ENCODE assay signal across 8 cellular contexts in genomic region chr10:26861326-26861998, GRCh38. TPM values are rescaled to one million over a fixed set of nuclear protein-coding genes. Genes with fewer than 3 reads are reported as not detected.
DNase-seq lines count a peak whose midpoint lies in the region; ATAC-seq and TF ChIP-seq lines count a peak whose summit lies in the region.

No MANE protein-coding gene starts in this region.

- peaks cover 22% of the 10 kb centered on the region for H3K4me1 ChIP-seq in GM23248 (ENCODE audit: insufficient read depth)
- H3K4me1 ChIP-seq in fibroblast of lung (ENCODE audit: control insufficient read depth, extremely low read depth, insufficient read depth, low read length): no peaks in the 10 kb centered on the region

- 71 to 78% methylated on average over 14 to 15 of the region's 15 CpGs for whole genome bisulfite sequencing in GM23248 (ENCODE audit: low coverage in 1 of 2, low lambda C conversion rate in 2 of 2, missing lambda C conversion rate in 2 of 2), 2 experiments

- H3K36me3 ChIP-seq in GM23248 (ENCODE audit: low read depth) (no peaks in the 10 kb centered on the region), fibroblast of lung (ENCODE audit: control insufficient read depth, insufficient read depth, low read length) (no peaks in the 10 kb centered on the region)

- H3K4me2 ChIP-seq in GM23248 (ENCODE audit: unreplicated experiment) (peak overlapping the region; percentile 68), fibroblast of lung (ENCODE audit: extremely low read depth, insufficient read depth, low read length) (peak overlapping the region; percentile 87)

- no peaks in the 10 kb centered on the region for H3K9me3 ChIP-seq in GM23248 (ENCODE audit: low read depth)
- no peaks in the 10 kb centered on the region for H3K9me3 ChIP-seq in fibroblast of lung (ENCODE audit: control insufficient read depth, insufficient read depth, low read depth, low read length)

- H3K9me2 ChIP-seq in GM23248 (ENCODE audit: insufficient read depth): no peaks in the 10 kb centered on the region

- ATAC-seq in SK-N-SH treated with all-trans-retinoic acid at 6 μM for 48 hours (no peak), HG03521 (IDR thresholded peaks at IDR 0.05; ENCODE audit: unreplicated experiment) (no peak)

- H3K27me3 ChIP-seq in GM23248 (replicated peaks; ENCODE audit: insufficient read depth) (no peaks in the 10 kb centered on the region), fibroblast of lung (ENCODE audit: control insufficient read depth, insufficient read depth, low read length) (peaks cover 3% of the 10 kb centered on the region)

- H3K79me2 ChIP-seq in GM23248 (ENCODE audit: insufficient read depth) (peaks cover 41% of the 10 kb centered on the region), fibroblast of lung (ENCODE audit: control insufficient read depth, insufficient read depth, low read length) (peaks cover 36% of the 10 kb centered on the region)

- no peak for TF ChIP-seq CTCF in fibroblast of lung (conservative IDR thresholded peaks at IDR 0.05 in 1 of 2, IDR thresholded peaks at IDR 0.05 in 1 of 2; ENCODE audit: low read depth in 1 of 2, low read length in 2 of 2)

- no peak overlapping the region for H3K27ac ChIP-seq in GM23248
- no peak overlapping the region for H3K27ac ChIP-seq in fibroblast of lung (ENCODE audit: insufficient read depth, low read length)

- DNase-seq in GM23248 (no peak), fibroblast of lung (ENCODE audit: low read depth in 2 of 2) (no peak), skeletal muscle cell (ENCODE audit: low read depth) (no peak), HCEC 1CT (no peak), globus pallidus (ENCODE audit: low spot score) (no peak), NAMALWA (ENCODE audit: low spot score) (no peak)

- peak overlapping the region; percentile 85 for H2AFZ ChIP-seq in GM23248
- H2AFZ ChIP-seq in fibroblast of lung (ENCODE audit: low read length): peak overlapping the region; percentile 74

- peaks cover 20% of the 10 kb centered on the region for H3F3A ChIP-seq in GM23248 (ENCODE audit: insufficient read depth)

- no peak overlapping the region; the same call in 1 of the 2 replicates for H3K9ac ChIP-seq in GM23248
- H3K9ac ChIP-seq in fibroblast of lung (ENCODE audit: insufficient read depth, low read length): no peak overlapping the region

- H4K20me1 ChIP-seq in GM23248 (ENCODE audit: insufficient read depth) (no peaks in the 10 kb centered on the region), fibroblast of lung (ENCODE audit: control insufficient read depth, extremely low read depth, insufficient read depth, low read length) (peaks cover 2% of the 10 kb centered on the region)

- in situ Hi-C loops in GM23248 (cut with MboI): loop anchor here (10.0 kb wide), 1 partner anchor 527 kb away; no protein-coding TSS in a partner anchor

- peak overlapping the region; percentile 55; the same call in 1 of the 2 replicates for H3K4me3 ChIP-seq in GM23248
- peak overlapping the region; percentile 29 to 51 (median 36) for H3K4me3 ChIP-seq in fibroblast of lung (replicated peaks in 1 of 4; ENCODE audit: control extremely low read depth in 1 of 4, insufficient read depth in 1 of 4, low read depth in 3 of 4, low read length in 4 of 4)
- peak overlapping the region; percentile 31 for H3K4me3 ChIP-seq in skeletal muscle cell (ENCODE audit: low read depth, low read length)

TF ChIP-seq in SK-N-SH treated with all-trans-retinoic acid at 6 μM for 48 hours, 23 proteins besides CTCF, POLR2A, EP300 and RAD21:
- TF ChIP-seq ZNF70 (CRISPR knock-in tag; IDR thresholded peaks at IDR 0.05): peak; percentile 73
- TF ChIP-seq CSDC2 (CRISPR knock-in tag; IDR thresholded peaks at IDR 0.05): no peak
- TF ChIP-seq TOX (CRISPR knock-in tag; IDR thresholded peaks at IDR 0.05; ENCODE audit: borderline replicate concordance): no peak
- TF ChIP-seq ZFP3 (CRISPR knock-in tag; IDR thresholded peaks at IDR 0.05): no peak
- TF ChIP-seq ZC3H10 (CRISPR knock-in tag; IDR thresholded peaks at IDR 0.05): no peak
- TF ChIP-seq GLIS3 (CRISPR knock-in tag; IDR thresholded peaks at IDR 0.05): no peak

RNA-seq across cellular contexts. Expression of gene ABI1, which starts 0.7 kb away (rescaled TPM):
- total RNA-seq in GM23248 (2014; rRNA removed; shearing (Covaris generic)): 60.3 and 68.2 TPM in 2 replicates
- polyA plus RNA-seq in GM23248 (2016; fragmentation: Nextera tagmentation; extraction: Ambion mirVana): 74.6 and 79.0 TPM in 2 replicates
- total RNA-seq in fibroblast of lung: 20.5 and 29.4 TPM in 2 replicates
- polyA plus RNA-seq in fibroblast of lung: 69.7 and 74.3 TPM in 2 replicates
- polyA plus RNA-seq in fibroblast of lung (2012): 37.0 and 39.9 TPM in 2 replicates
- polyA minus RNA-seq in fibroblast of lung (ENCODE audit: low replicate concordance): 18.0 and 21.0 TPM in 2 replicates
